ENCODE assay signal across 15 cellular contexts in the genomic region with DNA sequence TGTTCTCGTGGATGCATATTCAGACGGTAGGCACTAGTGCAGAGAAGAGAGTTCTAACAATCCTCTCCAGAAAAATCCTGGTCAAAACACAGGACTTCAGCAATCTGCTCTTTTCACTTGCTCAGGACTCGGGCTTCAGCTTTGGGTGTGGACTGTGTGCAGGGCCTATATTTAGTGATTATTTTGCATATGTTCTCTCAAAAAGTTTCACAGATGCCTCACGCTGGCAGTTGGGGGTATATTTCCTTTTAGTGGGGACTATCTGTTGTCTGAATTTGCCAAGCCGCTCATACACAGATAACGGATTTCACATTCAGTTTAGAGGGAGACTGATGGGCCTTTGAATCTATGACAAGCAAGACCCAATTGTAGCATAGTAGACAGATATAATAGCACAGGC.
"Had no signal": no experiment of that assay in that cellular context is flagged by ENCODE, and none has a peak within 500 bp of the region (broad histone marks: within the 10 kb centered on the region; RNA-seq: fewer than 3 reads in every experiment).

No MANE protein-coding gene starts in this region.

- H3K27ac Mint-ChIP-seq: activated B cell treated with CpG ODN at 0.5 μM for 24 hours; activated CD4-positive, alpha-beta memory T cell treated with anti-CD3 and anti-CD28 coated beads for 36 hours; activated naive CD8-positive, alpha-beta T cell had no signal

- H3K36me3 Mint-ChIP-seq: activated CD4-positive, alpha-beta memory T cell treated with anti-CD3 and anti-CD28 coated beads for 36 hours had no signal

- DNase-seq: activated B cell treated with CpG ODN at 0.5 μM for 24 hours; activated CD4-positive, alpha-beta memory T cell treated with anti-CD3 and anti-CD28 coated beads for 36 hours; activated CD4-positive, alpha-beta T cell treated with anti-CD3 and anti-CD28 coated beads for 4 hours; activated T-cell treated with anti-CD3 and anti-CD28 coated beads for 4 hours; cerebellar nuclear complex; cortex of kidney; head of caudate nucleus; kidney; left lung; midbrain; occipital lobe; posterior cingulate gyrus; spleen; stimulated activated naive CD4-positive, alpha-beta T cell had no signal

- H3K4me3 Mint-ChIP-seq: activated B cell treated with CpG ODN at 0.5 μM for 24 hours; activated CD4-positive, alpha-beta memory T cell treated with anti-CD3 and anti-CD28 coated beads for 36 hours; activated naive CD8-positive, alpha-beta T cell had no signal

- H3K9me3 Mint-ChIP-seq: activated B cell treated with CpG ODN at 0.5 μM for 24 hours; activated CD4-positive, alpha-beta memory T cell treated with anti-CD3 and anti-CD28 coated beads for 36 hours had no signal

- ATAC-seq: left lung had no signal

- H3K27me3 Mint-ChIP-seq: activated B cell treated with CpG ODN at 0.5 μM for 24 hours; activated CD4-positive, alpha-beta memory T cell treated with anti-CD3 and anti-CD28 coated beads for 36 hours; activated naive CD8-positive, alpha-beta T cell had no signal
